Comparison of ENCODE assay signal across 8 cellular contexts in genomic region chr6:143678980-143679379, GRCh38. TPM values are rescaled to one million over a fixed set of nuclear protein-coding genes. Genes with fewer than 3 reads are reported as not detected.
DNase-seq lines count a peak whose midpoint lies in the region; ATAC-seq and TF ChIP-seq lines count a peak whose summit lies in the region.

No MANE protein-coding gene starts in this region.

- no peaks in the 10 kb centered on the region for H3K27me3 ChIP-seq in WERI-Rb-1 (ENCODE audit: insufficient read depth, low read depth, severe bottlenecking)
- no peaks in the 10 kb centered on the region for H3K27me3 ChIP-seq in foreskin keratinocyte
- no peaks in the 10 kb centered on the region for H3K27me3 ChIP-seq in sigmoid colon

- DNase-seq in HFFc6 (no peak), WERI-Rb-1 (no peak), foreskin keratinocyte (peak in 1 of 2 donors; percentile 30), sigmoid colon (no peak), RWPE1 (ENCODE audit: low spot score) (no peak), NCI-H2107 treated with DMSO at 0.1 percent for 48 hours (lab: John Stamatoyannopoulos, UW; ENCODE audit: unreplicated experiment) (no peak), GM10266 (ENCODE audit: extremely low spot score) (no peak)

- peaks cover 8% of the 10 kb centered on the region for H3K9me3 ChIP-seq in WERI-Rb-1 (ENCODE audit: severe bottlenecking)
- no peaks in the 10 kb centered on the region for H3K9me3 ChIP-seq in sigmoid colon

- H3K4me1 Mint-ChIP-seq in HFFc6 (ENCODE audit: low read depth) = peaks cover 70% of the 10 kb centered on the region

- H3K36me3 ChIP-seq in WERI-Rb-1 (no peaks in the 10 kb centered on the region; the same call in 1 of the 2 replicates), sigmoid colon (no peaks in the 10 kb centered on the region)

- peaks cover 29% of the 10 kb centered on the region for H3K36me3 Mint-ChIP-seq in HFFc6 (ENCODE audit: low read depth)

- H3K27me3 Mint-ChIP-seq in HFFc6 (ENCODE audit: insufficient read depth) = no peaks in the 10 kb centered on the region

- no peak for TF ChIP-seq POLR2A in sigmoid colon (IDR thresholded peaks at IDR 0.05)

- no peak for TF ChIP-seq EP300 in sigmoid colon (IDR thresholded peaks at IDR 0.05)

- no peak for ATAC-seq in foreskin keratinocyte
- ATAC-seq in HG02973 (IDR thresholded peaks at IDR 0.05; ENCODE audit: unreplicated experiment) = no peak

- 5 to 7% methylated on average over 3 of the region's 3 CpGs for WGBS in sigmoid colon, 2 donors

- intact Hi-C loops in sigmoid colon (cut with DNase I) = loop anchor here (2.0 to 5.0 kb wide), 4 partner anchors 63 to 164 kb away; partner anchors contain the start of gene LTV1

- peak overlapping the region; percentile 64 for H3K27ac Mint-ChIP-seq in HFFc6

- peak overlapping the region; percentile 84 for H3K4me3 ChIP-seq in WERI-Rb-1 (ENCODE audit: low read depth, low read length)
- H3K4me3 ChIP-seq in sigmoid colon = peak overlapping the region; percentile 56 to 85 (median 78)

- H3K27ac ChIP-seq in WERI-Rb-1 (peak overlapping the region; percentile 74), foreskin keratinocyte (peak overlapping the region; percentile 46), sigmoid colon (peak overlapping the region; percentile 87 to 95 (median 91)), RWPE1 (no peak overlapping the region)

- H3K9me3 Mint-ChIP-seq in HFFc6 = peaks cover 17% of the 10 kb centered on the region

- CTCF ChIA-PET in RWPE1 (lab: Yijun Ruan, JAX) = interaction anchor here (1.0 to 1.6 kb wide), 2 partner anchors 17 to 104 kb away, joined by 3 to 5 read pairs; no protein-coding TSS in a partner anchor

- POLR2A ChIA-PET in RWPE1 (lab: Yijun Ruan, JAX; ENCODE audit: low non-redundant PET) = no interaction called here

- H3K4me3 Mint-ChIP-seq in HFFc6 = peak overlapping the region; percentile 89

- no peak for TF ChIP-seq CTCF in HFFc6 (IDR thresholded peaks at IDR 0.05)
- TF ChIP-seq CTCF in WERI-Rb-1 (IDR thresholded peaks at IDR 0.05; ENCODE audit: low read depth, low read length) = no peak
- no peak for TF ChIP-seq CTCF in foreskin keratinocyte (conservative IDR thresholded peaks at IDR 0.05)
- TF ChIP-seq CTCF in sigmoid colon (IDR thresholded peaks at IDR 0.05) = no peak
- TF ChIP-seq CTCF in RWPE1 (conservative IDR thresholded peaks at IDR 0.05; ENCODE audit: low read depth) = no peak
- no peak for TF ChIP-seq CTCF in GM10266 (IDR thresholded peaks at IDR 0.05; ENCODE audit: control insufficient read depth, insufficient read depth, low read depth, missing control alignments)

- peaks cover 41% of the 10 kb centered on the region for H3K4me1 ChIP-seq in foreskin keratinocyte
- H3K4me1 ChIP-seq in sigmoid colon = peaks cover 0 to 9% (median 2%) of the 10 kb centered on the region in 4 donors

RNA-seq across cellular contexts. Expression of gene PHACTR2, which starts 1.2 kb away (rescaled TPM):
- 10 to 100 TPM; 66.7 to 92.7 (median 84.1) TPM for total RNA-seq in HFFc6 (2021; fragmentation: NEBNext Ultra II Directional; extraction: Animal tissue kit (Norgen Biotek cat#: 25700))
- 40.4 and 45.2 TPM in 2 replicates for total RNA-seq in foreskin keratinocyte
- 2.8 and 3.3 TPM in 2 replicates for polyA plus RNA-seq in foreskin keratinocyte
- 10 to 100 TPM; 17.6 to 51.9 (median 28.0) TPM for total RNA-seq in sigmoid colon
- polyA plus RNA-seq in sigmoid colon = 10 to 100 TPM in 1 of 3 donors, 1 to 10 TPM in 2; 4.2 to 10.2 (median 9.5) TPM
